ENCODE assay signal across 12 cellular contexts in the genomic region with DNA sequence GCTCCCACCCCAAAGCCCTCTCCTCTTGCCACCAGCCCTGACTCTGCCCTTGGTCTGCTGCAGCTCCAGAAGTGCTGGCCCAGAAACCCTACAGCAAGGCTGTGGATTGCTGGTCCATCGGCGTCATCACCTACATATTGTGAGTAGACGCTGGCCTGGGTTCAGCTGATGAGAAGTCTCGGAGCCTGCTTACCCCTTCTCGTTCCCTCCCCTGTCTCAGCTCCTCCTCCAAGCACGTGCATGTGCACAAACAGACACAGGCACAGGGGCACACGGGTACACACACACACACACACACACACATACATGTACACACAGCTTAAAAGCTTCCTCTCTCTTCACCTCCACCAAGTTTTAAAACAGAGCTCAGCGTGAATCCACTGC. TPM values are rescaled to one million over a fixed set of nuclear protein-coding genes. Genes with fewer than 3 reads are reported as not detected.
A peak's percentile ranks its signal among the peaks of the same experiment; 100 is the strongest.
DNase-seq lines count a peak whose midpoint lies in the region; ATAC-seq and TF ChIP-seq lines count a peak whose summit lies in the region.
"Had no signal": no experiment of that assay in that cellular context is flagged by ENCODE, and none has a peak within 500 bp of the region (broad histone marks: within the 10 kb centered on the region; RNA-seq: fewer than 3 reads in every experiment).

No MANE protein-coding gene starts in this region.

- H3K36me3 ChIP-seq in OCI-LY3 (replicated peaks; ENCODE audit: low read depth, low read length) = no peaks in the 10 kb centered on the region
- H3K36me3 ChIP-seq: cardiac muscle cell had no signal

- peaks cover 17% of the 10 kb centered on the region for H3K4me1 ChIP-seq in OCI-LY3 (ENCODE audit: low read length)

- H4K20me1 ChIP-seq in OCI-LY3 (ENCODE audit: insufficient read depth, low read length) = no peaks in the 10 kb centered on the region

- no peak overlapping the region for H3K4me3 Mint-ChIP-seq in activated naive CD4-positive, alpha-beta T cell treated with anti-CD3 and anti-CD28 coated beads, Interleukin-2, amount 10 ng/mL, durations not matched to agents 7 days and 5 days
- no peak overlapping the region for H3K4me3 Mint-ChIP-seq in stimulated activated naive B cell treated with anti-CD40 and anti-IgM and Interleukin-4, amounts not matched to agents 10 μg/mL and 1 μg/mL and 100 μg/mL, for 72 hours
- no peak overlapping the region for H3K4me3 Mint-ChIP-seq in activated CD4-positive, alpha-beta memory T cell treated with anti-CD3 and anti-CD28 coated beads for 36 hours
- H3K4me3 Mint-ChIP-seq: naive B cell had no signal

- no peak for DNase-seq in activated naive CD4-positive, alpha-beta T cell treated with anti-CD3 and anti-CD28 coated beads, Interleukin-2, amount 10 ng/mL, durations not matched to agents 7 days and 5 days
- no peak for DNase-seq in activated naive CD4-positive, alpha-beta T cell treated with anti-CD3 and anti-CD28 coated beads, Interleukin-2, amount 50 U/mL, for 16 hours
- DNase-seq in stimulated activated naive B cell treated with anti-CD40 and anti-IgM and Interleukin-4, amounts not matched to agents 10 μg/mL and 1 μg/mL and 100 μg/mL, for 72 hours = no peak
- DNase-seq in activated CD4-positive, CD25-positive, alpha-beta regulatory T cell treated with anti-CD3 and anti-CD28 coated beads, Interleukin-2, amount 50 U/mL, for 72 hours = no peak
- no peak for DNase-seq in activated CD4-positive, alpha-beta memory T cell treated with anti-CD3 and anti-CD28 coated beads for 36 hours
- no peak for DNase-seq in NCI-H2171 (lab: John Stamatoyannopoulos, UW)
- DNase-seq: islet precursor cell, naive B cell, NCI-H146 had no signal

- H3K27me3 ChIP-seq in OCI-LY3 (ENCODE audit: low read depth, low read length) = peaks cover 6% of the 10 kb centered on the region
- H3K27me3 ChIP-seq: cardiac muscle cell had no signal

- H3K27ac ChIP-seq in OCI-LY3 (ENCODE audit: low read length) = no peak overlapping the region
- H3K27ac ChIP-seq: cardiac muscle cell had no signal

- no peak overlapping the region for H3K9ac ChIP-seq in OCI-LY3 (ENCODE audit: low read length)

- CTCF ChIA-PET in activated naive CD4-positive, alpha-beta T cell treated with anti-CD3 and anti-CD28 coated beads, Interleukin-2, amount 10 ng/mL, durations not matched to agents 7 days and 5 days (lab: Charles Lee) = interaction anchor here (1.0 to 3.1 kb wide), 6 partner anchors 8 to 141 kb away, joined by 3 to 11 read pairs (median 6); no protein-coding TSS in a partner anchor
- CTCF ChIA-PET in activated CD4-positive, alpha-beta memory T cell treated with anti-CD3 and anti-CD28 coated beads for 36 hours (lab: Charles Lee) = interaction anchor here (1.0 to 3.4 kb wide), 4 partner anchors 20 to 78 kb away, joined by 3 to 17 read pairs (median 4); no protein-coding TSS in a partner anchor

- H3K4me1 Mint-ChIP-seq in activated naive CD4-positive, alpha-beta T cell treated with anti-CD3 and anti-CD28 coated beads, Interleukin-2, amount 10 ng/mL, durations not matched to agents 7 days and 5 days = peaks cover 21% of the 10 kb centered on the region
- H3K4me1 Mint-ChIP-seq in stimulated activated naive B cell treated with anti-CD40 and anti-IgM and Interleukin-4, amounts not matched to agents 10 μg/mL and 1 μg/mL and 100 μg/mL, for 72 hours = peaks cover 0 to 4% of the 10 kb centered on the region in 2 donors
- H3K4me1 Mint-ChIP-seq in activated CD4-positive, alpha-beta memory T cell treated with anti-CD3 and anti-CD28 coated beads for 36 hours (ENCODE audit: low read depth) = peaks cover 7% of the 10 kb centered on the region
- H3K4me1 Mint-ChIP-seq: naive B cell had no signal

- H3K9me3 ChIP-seq in OCI-LY3 (ENCODE audit: insufficient read depth, low read length) = no peaks in the 10 kb centered on the region

- no peaks in the 10 kb centered on the region for H3K36me3 Mint-ChIP-seq in activated naive CD4-positive, alpha-beta T cell treated with anti-CD3 and anti-CD28 coated beads, Interleukin-2, amount 10 ng/mL, durations not matched to agents 7 days and 5 days
- H3K36me3 Mint-ChIP-seq in stimulated activated naive B cell treated with anti-CD40 and anti-IgM and Interleukin-4, amounts not matched to agents 10 μg/mL and 1 μg/mL and 100 μg/mL, for 72 hours = no peaks in the 10 kb centered on the region
- H3K36me3 Mint-ChIP-seq in activated CD4-positive, alpha-beta memory T cell treated with anti-CD3 and anti-CD28 coated beads for 36 hours = no peaks in the 10 kb centered on the region
- H3K36me3 Mint-ChIP-seq: naive B cell had no signal

- no peak for TF ChIP-seq CTCF in OCI-LY3 (IDR thresholded peaks at IDR 0.05; ENCODE audit: low read depth, low read length)

- no peaks in the 10 kb centered on the region for H3K79me2 ChIP-seq in OCI-LY3 (ENCODE audit: low read length)

- H3K4me2 ChIP-seq in OCI-LY3 (ENCODE audit: low read length) = peak overlapping the region; percentile 49

- POLR2A ChIA-PET in activated CD4-positive, alpha-beta memory T cell treated with anti-CD3 and anti-CD28 coated beads for 36 hours (lab: Charles Lee) = interaction anchor here (1.0 kb wide), 1 partner anchor 45 kb away, joined by 3 read pairs; no protein-coding TSS in a partner anchor

- no peak overlapping the region for H2AFZ ChIP-seq in OCI-LY3 (ENCODE audit: low read depth, low read length)

- H3K27me3 Mint-ChIP-seq in activated naive CD4-positive, alpha-beta T cell treated with anti-CD3 and anti-CD28 coated beads, Interleukin-2, amount 10 ng/mL, durations not matched to agents 7 days and 5 days = no peaks in the 10 kb centered on the region
- H3K27me3 Mint-ChIP-seq in stimulated activated naive B cell treated with anti-CD40 and anti-IgM and Interleukin-4, amounts not matched to agents 10 μg/mL and 1 μg/mL and 100 μg/mL, for 72 hours = no peaks in the 10 kb centered on the region
- H3K27me3 Mint-ChIP-seq in activated CD4-positive, alpha-beta memory T cell treated with anti-CD3 and anti-CD28 coated beads for 36 hours = no peaks in the 10 kb centered on the region

- no peak overlapping the region for H3K4me3 ChIP-seq in OCI-LY3 (ENCODE audit: low read length)
- H3K4me3 ChIP-seq: cardiac muscle cell had no signal

- peak; percentile 14 for ATAC-seq in HG02642 (IDR thresholded peaks at IDR 0.05; ENCODE audit: poor library complexity, unreplicated experiment)
- ATAC-seq in stimulated activated naive B cell treated with anti-CD40 and anti-IgM and Interleukin-4, amounts not matched to agents 10 μg/mL and 1 μg/mL and 100 μg/mL, for 72 hours (replicated peaks) = peak; percentile 24 to 35

- H3K27ac Mint-ChIP-seq in activated naive CD4-positive, alpha-beta T cell treated with anti-CD3 and anti-CD28 coated beads, Interleukin-2, amount 10 ng/mL, durations not matched to agents 7 days and 5 days = peak overlapping the region; percentile 56
- H3K27ac Mint-ChIP-seq in stimulated activated naive B cell treated with anti-CD40 and anti-IgM and Interleukin-4, amounts not matched to agents 10 μg/mL and 1 μg/mL and 100 μg/mL, for 72 hours = peak overlapping the region; percentile 62
- no peak overlapping the region for H3K27ac Mint-ChIP-seq in activated CD4-positive, alpha-beta memory T cell treated with anti-CD3 and anti-CD28 coated beads for 36 hours

- H3K9me3 Mint-ChIP-seq in activated naive CD4-positive, alpha-beta T cell treated with anti-CD3 and anti-CD28 coated beads, Interleukin-2, amount 10 ng/mL, durations not matched to agents 7 days and 5 days = no peaks in the 10 kb centered on the region
- no peaks in the 10 kb centered on the region for H3K9me3 Mint-ChIP-seq in stimulated activated naive B cell treated with anti-CD40 and anti-IgM and Interleukin-4, amounts not matched to agents 10 μg/mL and 1 μg/mL and 100 μg/mL, for 72 hours
- H3K9me3 Mint-ChIP-seq in activated CD4-positive, alpha-beta memory T cell treated with anti-CD3 and anti-CD28 coated beads for 36 hours = no peaks in the 10 kb centered on the region
- H3K9me3 Mint-ChIP-seq: naive B cell had no signal

- intact Hi-C loops in activated CD4-positive, alpha-beta memory T cell treated with anti-CD3 and anti-CD28 coated beads for 36 hours (cut with micrococcal nuclease) = loop anchor here (2.0 kb wide), 1 partner anchor 21 kb away; no protein-coding TSS in a partner anchor

RNA-seq across cellular contexts. Expression of gene CAMK1G, which starts 24.3 kb away (rescaled TPM):
- total RNA-seq in activated CD4-positive, alpha-beta memory T cell treated with anti-CD3 and anti-CD28 coated beads for 36 hours = under 1 TPM; 0.69 to 0.94 TPM

RNA-seq across cellular contexts. Expression of gene LAMB3, which starts 44.4 kb away (rescaled TPM):
- 10 to 100 TPM; 14.6 to 14.7 TPM for total RNA-seq in activated CD4-positive, alpha-beta memory T cell treated with anti-CD3 and anti-CD28 coated beads for 36 hours
